Comparison of ENCODE assay signal across 24 cellular contexts in genomic region chr11:63793163-63793562, GRCh38.
"Had no signal": no experiment of that assay in that cellular context is flagged by ENCODE, and none has a peak within 500 bp of the region (broad histone marks: within the 10 kb centered on the region; RNA-seq: fewer than 3 reads in every experiment).

No MANE protein-coding gene starts in this region.

- H3K27me3 ChIP-seq: gastroesophageal sphincter, heart left ventricle, hepatocyte, ovary, tibial nerve, upper lobe of left lung, uterus had no signal

- H3K4me3 ChIP-seq: gastroesophageal sphincter, heart left ventricle, hepatocyte, ovary, psoas muscle, skin epidermis, thoracic aorta, tibial nerve, upper lobe of left lung, uterus had no signal

- H3K27ac ChIP-seq: foreskin keratinocyte, gastroesophageal sphincter, heart left ventricle, ovary, psoas muscle, skin epidermis, thoracic aorta, tibial nerve, upper lobe of left lung, uterus had no signal

- ATAC-seq: foreskin keratinocyte; gastroesophageal sphincter; heart left ventricle; left lobe of liver; naive thymus-derived CD8-positive, alpha-beta T cell; psoas muscle; right cardiac atrium; stimulated activated naive B cell treated with anti-CD40 and anti-IgM and Interleukin-4, amounts not matched to agents 10 μg/mL and 1 μg/mL and 100 μg/mL, for 72 hours had no signal

- H3K4me1 ChIP-seq: foreskin keratinocyte, gastroesophageal sphincter, heart left ventricle, psoas muscle, tibial nerve, upper lobe of left lung, uterus had no signal

- H3K36me3 ChIP-seq: gastroesophageal sphincter, heart left ventricle, ovary, thoracic aorta, tibial nerve, upper lobe of left lung, uterus had no signal

- H3K9me3 ChIP-seq: ovary, uterus had no signal

- DNase-seq: cortex of kidney; foreskin keratinocyte; heart left ventricle; kidney; mammary epithelial cell; mesendoderm; midbrain; naive thymus-derived CD8-positive, alpha-beta T cell; occipital lobe; ovary; posterior cingulate gyrus; psoas muscle; right cardiac atrium; stimulated activated CD4-positive, alpha-beta T cell treated with anti-CD3 and anti-CD28 coated beads, Interleukin-15, amount 100 ng/mL, for 24 hours; stimulated activated CD4-positive, alpha-beta T cell treated with anti-CD3 and anti-CD28 coated beads, Interleukin-2, amount 100 ng/mL, for 48 hours; stimulated activated naive B cell treated with anti-CD40 and anti-IgM and Interleukin-4, amounts not matched to agents 10 μg/mL and 1 μg/mL and 100 μg/mL, for 72 hours; upper lobe of left lung; uterus had no signal
